In genomic region chr16:27328937-27329336, GRCh38 we compare ENCODE assay signal across 9 cellular contexts. TPM values are rescaled to one million over a fixed set of nuclear protein-coding genes. Genes with fewer than 3 reads are reported as not detected.
DNase-seq lines count a peak whose midpoint lies in the region; ATAC-seq and TF ChIP-seq lines count a peak whose summit lies in the region.
"Had no signal": no experiment of that assay in that cellular context is flagged by ENCODE, and none has a peak within 500 bp of the region (broad histone marks: within the 10 kb centered on the region; RNA-seq: fewer than 3 reads in every experiment).

No MANE protein-coding gene starts in this region.

- H3K4me1 Mint-ChIP-seq in activated naive CD4-positive, alpha-beta T cell treated with anti-CD3 and anti-CD28 coated beads, Interleukin-2, amount 50 U/mL, for 24 hours = peaks cover 79% of the 10 kb centered on the region
- peaks cover 60% of the 10 kb centered on the region for H3K4me1 Mint-ChIP-seq in activated naive CD8-positive, alpha-beta T cell treated with anti-CD3 and anti-CD28 coated beads, Interleukin-2, amount 10 ng/mL, durations not matched to agents 7 days and 5 days

- intact Hi-C loops in tibial artery (cut with DNase I; ENCODE audit: low total_unique reads) (loop anchor here (5.0 kb wide), 1 partner anchor 87 kb away; no protein-coding TSS in a partner anchor), testis (cut with DNase I; ENCODE audit: low total_unique reads) (no loop called here)

- H3K36me3 ChIP-seq in mesenchymal stem cell (ENCODE audit: control insufficient read depth in 1 of 2, insufficient read depth in 2 of 2, low read depth in 1 of 2, low read length in 2 of 2) = peaks cover 12 to 25% of the 10 kb centered on the region in 2 experiments
- H3K36me3 ChIP-seq in tibial artery = peaks cover 11 to 13% (median 11%) of the 10 kb centered on the region in 3 donors
- no peaks in the 10 kb centered on the region for H3K36me3 ChIP-seq in testis (ENCODE audit: low read depth, missing control alignments)

- H3K27me3 Mint-ChIP-seq in activated naive CD4-positive, alpha-beta T cell treated with anti-CD3 and anti-CD28 coated beads, Interleukin-2, amount 50 U/mL, for 24 hours = no peaks in the 10 kb centered on the region
- H3K27me3 Mint-ChIP-seq in activated naive CD8-positive, alpha-beta T cell treated with anti-CD3 and anti-CD28 coated beads, Interleukin-2, amount 10 ng/mL, durations not matched to agents 7 days and 5 days = no peaks in the 10 kb centered on the region

- H3K36me3 Mint-ChIP-seq in activated naive CD4-positive, alpha-beta T cell treated with anti-CD3 and anti-CD28 coated beads, Interleukin-2, amount 50 U/mL, for 24 hours = peaks cover 26% of the 10 kb centered on the region
- H3K36me3 Mint-ChIP-seq in activated naive CD8-positive, alpha-beta T cell treated with anti-CD3 and anti-CD28 coated beads, Interleukin-2, amount 10 ng/mL, durations not matched to agents 7 days and 5 days = peaks cover 58% of the 10 kb centered on the region

- no peak for TF ChIP-seq POLR2A in testis (IDR thresholded peaks at IDR 0.05)

- peak overlapping the region; percentile 89 for H3K27ac Mint-ChIP-seq in activated naive CD4-positive, alpha-beta T cell treated with anti-CD3 and anti-CD28 coated beads, Interleukin-2, amount 50 U/mL, for 24 hours
- peak overlapping the region; percentile 55 for H3K27ac Mint-ChIP-seq in activated naive CD8-positive, alpha-beta T cell treated with anti-CD3 and anti-CD28 coated beads, Interleukin-2, amount 10 ng/mL, durations not matched to agents 7 days and 5 days

- peak overlapping the region; percentile 13 for H3K4me3 Mint-ChIP-seq in activated naive CD4-positive, alpha-beta T cell treated with anti-CD3 and anti-CD28 coated beads, Interleukin-2, amount 50 U/mL, for 24 hours
- H3K4me3 Mint-ChIP-seq in activated naive CD8-positive, alpha-beta T cell treated with anti-CD3 and anti-CD28 coated beads, Interleukin-2, amount 10 ng/mL, durations not matched to agents 7 days and 5 days = peak overlapping the region; percentile 21

- H2AFZ ChIP-seq in mesenchymal stem cell (ENCODE audit: low read depth, low read length) = no peak overlapping the region

- TF ChIP-seq CTCF in tibial artery (IDR thresholded peaks at IDR 0.05) (no peak), testis (IDR thresholded peaks at IDR 0.05) (no peak)

- peak overlapping the region; percentile 80 to 93 for H3K18ac ChIP-seq in mesenchymal stem cell (ENCODE audit: low read depth in 1 of 2, low read length in 2 of 2)

- H2BK12ac ChIP-seq in mesenchymal stem cell (ENCODE audit: low read length in 2 of 2) = no peak overlapping the region

- H3K14ac ChIP-seq in mesenchymal stem cell (ENCODE audit: low read length in 2 of 2) = peak overlapping the region in 1 of 2 experiments; percentile 9

- POLR2A ChIA-PET in activated naive CD8-positive, alpha-beta T cell treated with anti-CD3 and anti-CD28 coated beads, Interleukin-2, amount 10 ng/mL, durations not matched to agents 7 days and 5 days (lab: Charles Lee) = interaction anchor here (1.1 to 3.2 kb wide), 2 partner anchors 94 to 102 kb away, joined by 3 to 11 read pairs; no protein-coding TSS in a partner anchor

- H3K4me1 ChIP-seq in mesenchymal stem cell (ENCODE audit: control insufficient read depth, insufficient read depth, low read depth, low read length) (peaks cover 24% of the 10 kb centered on the region), tibial artery (peaks cover 0 to 88% (median 57%) of the 10 kb centered on the region in 4 donors), testis (peaks cover 8% of the 10 kb centered on the region)

- H3K9ac ChIP-seq in mesenchymal stem cell (ENCODE audit: low read length) = no peak overlapping the region

- peak overlapping the region; percentile 92 for H3K4ac ChIP-seq in mesenchymal stem cell (ENCODE audit: low read depth in 1 of 2, low read length in 2 of 2)

- ATAC-seq in activated naive CD8-positive, alpha-beta T cell treated with anti-CD3 and anti-CD28 coated beads, Interleukin-2, amount 10 ng/mL, durations not matched to agents 7 days and 5 days (ENCODE audit: low read depth) = no peak

- H2BK15ac ChIP-seq in mesenchymal stem cell (ENCODE audit: low read depth, poor library complexity, severe bottlenecking) = no peak overlapping the region

- H3K27ac ChIP-seq in mesenchymal stem cell (ENCODE audit: low read length, poor library complexity, severe bottlenecking) (no peak overlapping the region), tibial artery (peak overlapping the region; percentile 97 to 99), substantia nigra (ENCODE audit: low read depth, low read length, poor library complexity, severe bottlenecking) (no peak overlapping the region), testis (no peak overlapping the region)

- H4K91ac ChIP-seq in mesenchymal stem cell (ENCODE audit: low read length) = peak overlapping the region; percentile 95

- H2BK5ac ChIP-seq in mesenchymal stem cell (ENCODE audit: low read depth, low read length, poor library complexity, severe bottlenecking) = no peak overlapping the region

- H3K9me3 Mint-ChIP-seq in activated naive CD4-positive, alpha-beta T cell treated with anti-CD3 and anti-CD28 coated beads, Interleukin-2, amount 50 U/mL, for 24 hours = no peaks in the 10 kb centered on the region
- no peaks in the 10 kb centered on the region for H3K9me3 Mint-ChIP-seq in activated naive CD8-positive, alpha-beta T cell treated with anti-CD3 and anti-CD28 coated beads, Interleukin-2, amount 10 ng/mL, durations not matched to agents 7 days and 5 days

- H3K27me3 ChIP-seq in mesenchymal stem cell (ENCODE audit: control insufficient read depth in 1 of 2, insufficient read depth in 1 of 2, low read length in 2 of 2) (no peaks in the 10 kb centered on the region), tibial artery (no peaks in the 10 kb centered on the region), testis (no peaks in the 10 kb centered on the region)

- no peak overlapping the region for H3K23ac ChIP-seq in mesenchymal stem cell (ENCODE audit: low read length in 2 of 2)

- H3K4me2 ChIP-seq in mesenchymal stem cell (ENCODE audit: low read length, poor library complexity, severe bottlenecking) = no peak overlapping the region

- no peak for DNase-seq in activated naive CD4-positive, alpha-beta T cell treated with anti-CD3 and anti-CD28 coated beads, Interleukin-2, amount 50 U/mL, for 16 hours
- no peak for DNase-seq in activated naive CD8-positive, alpha-beta T cell treated with anti-CD3 and anti-CD28 coated beads, Interleukin-2, amount 10 ng/mL, durations not matched to agents 7 days and 5 days
- DNase-seq in mesenchymal stem cell (no peak), tibial artery (peak in 1 of 2 donors; percentile 45), substantia nigra (lab: John Stamatoyannopoulos, UW) (no peak), occipital lobe (lab: John Stamatoyannopoulos, UW) (no peak), testis (no peak)
- DNase-seq: NCI-H2171 treated with DMSO at 0.1 percent for 48 hours had no signal

- no peaks in the 10 kb centered on the region for H3K9me3 ChIP-seq in mesenchymal stem cell (ENCODE audit: control insufficient read depth, low read length)
- no peaks in the 10 kb centered on the region for H3K9me3 ChIP-seq in tibial artery
- H3K9me3 ChIP-seq in testis = no peaks in the 10 kb centered on the region

- H3K79me1 ChIP-seq in mesenchymal stem cell (replicated peaks; ENCODE audit: low read length, poor library complexity, severe bottlenecking) = peaks cover 7% of the 10 kb centered on the region

- peak overlapping the region; percentile 82 for H2BK120ac ChIP-seq in mesenchymal stem cell (ENCODE audit: low read depth, low read length)

- 90% methylated on average over 5 of the region's 5 CpGs for WGBS in mesenchymal stem cell
- 87 to 93% methylated on average over 5 of the region's 5 CpGs for WGBS in testis, 2 donors

- no peak overlapping the region for H3K4me3 ChIP-seq in mesenchymal stem cell (ENCODE audit: insufficient read depth in 1 of 2, low read depth in 1 of 2, low read length in 2 of 2)
- no peak overlapping the region for H3K4me3 ChIP-seq in tibial artery
- no peak overlapping the region for H3K4me3 ChIP-seq in testis

- peak overlapping the region; percentile 92 for H4K8ac ChIP-seq in mesenchymal stem cell (ENCODE audit: low read length)

- peak overlapping the region; percentile 6 for H2AK5ac ChIP-seq in mesenchymal stem cell (ENCODE audit: low read length, severe bottlenecking)

RNA-seq across cellular contexts. Expression of gene IL4R, which starts 15.2 kb away (rescaled TPM):
- total RNA-seq in activated naive CD8-positive, alpha-beta T cell treated with anti-CD3 and anti-CD28 coated beads, Interleukin-2, amount 10 ng/mL, durations not matched to agents 7 days and 5 days = 100 to 1,000 TPM; 215 TPM
- 79.3 TPM for polyA plus RNA-seq in mesenchymal stem cell (2013, experiment 1 of 2)
- polyA plus RNA-seq in mesenchymal stem cell (2013, experiment 2 of 2) = 85.4 TPM
- 1.1 TPM for total RNA-seq in occipital lobe
- total RNA-seq in testis = 10 to 100 TPM; 68.6 to 70.7 TPM
- polyA plus RNA-seq in testis (ENCODE audit: insufficient read depth, low read depth, low replicate concordance) = 41.4 TPM

Comparison
In these comparisons a context has a peak if more than half of its experiments do, and no peak if none do; other contexts are left out.
1. H3K27ac ChIP-seq: peak in tibial artery (2 of 2); none in mesenchymal stem cell (single experiment), substantia nigra (single experiment) and testis (0 of 2).
2. RNA of gene IL4R, which starts 15.2 kb away (total RNA-seq): 215 TPM in activated naive CD8-positive, alpha-beta T cell treated with anti-CD3 and anti-CD28 coated beads, Interleukin-2, amount 10 ng/mL, durations not matched to agents 7 days and 5 days and 68.6 to 70.7 TPM in testis; 1.1 TPM in occipital lobe (single experiment); every median in the first group is over 10 times any median in the second.